In genomic region chr3:17979248-17979647, GRCh38 we compare ENCODE assay signal across 12 cellular contexts.
DNase-seq lines count a peak whose midpoint lies in the region; ATAC-seq and TF ChIP-seq lines count a peak whose summit lies in the region.
"Had no signal": no experiment of that assay in that cellular context is flagged by ENCODE, and none has a peak within 500 bp of the region (broad histone marks: within the 10 kb centered on the region; RNA-seq: fewer than 3 reads in every experiment).

No MANE protein-coding gene starts in this region.

- ATAC-seq in GM21786 (IDR thresholded peaks at IDR 0.05; ENCODE audit: unreplicated experiment) (no peak), HG02852 (IDR thresholded peaks at IDR 0.05; ENCODE audit: unreplicated experiment) (no peak)

- DNase-seq in AG09309 (ENCODE audit: low read depth) (no peak), H7 (peak; percentile 2), OCI-M1 (lab: John Stamatoyannopoulos, UW) (peak; percentile 40), globus pallidus (ENCODE audit: low spot score) (peak; percentile 17), NCI-H2171 treated with DMSO at 0.1 percent for 48 hours (lab: John Stamatoyannopoulos, UW) (no peak), NCI-H1092 (lab: John Stamatoyannopoulos, UW) (no peak)
- DNase-seq: activated CD4-positive, alpha-beta T cell treated with anti-CD3 and anti-CD28 coated beads, Interleukin-2, amount 10 ng/mL, durations not matched to agents 24 days and 14 days; COR-L47; NCI-H187 treated with DMSO at 0.1 percent for 48 hours; stimulated activated CD4-positive, alpha-beta T cell treated with anti-CD3 and anti-CD28 coated beads, Interleukin-1b, Interleukin-23, amount 100 ng/mL, for 48 hours had no signal

- no peak overlapping the region for H3K4me3 ChIP-seq in AG09309 (ENCODE audit: control insufficient read depth, low read depth, low read length)
- H3K4me3 ChIP-seq in H7 (ENCODE audit: insufficient read depth, low read depth, low read length) = no peak overlapping the region

- H3K36me3 ChIP-seq in H7 (replicated peaks; ENCODE audit: control insufficient read depth, insufficient read depth, low read length) = no peaks in the 10 kb centered on the region

- peak; percentile 29 for TF ChIP-seq CTCF in AG09309 (IDR thresholded peaks at IDR 0.05; ENCODE audit: control insufficient read depth, insufficient read depth, low read depth, low read length, missing control alignments)

- no peaks in the 10 kb centered on the region for H3K27me3 ChIP-seq in H7 (ENCODE audit: control insufficient read depth, insufficient read depth, low read length)

Comparison
In these comparisons a context has a peak if more than half of its experiments do, and no peak if none do; other contexts are left out.
1. DNase-seq: peak in H7 (single experiment), OCI-M1 (single experiment) and globus pallidus (single experiment); none in AG09309 (single experiment), NCI-H2171 treated with DMSO at 0.1 percent for 48 hours (single experiment) and NCI-H1092 (single experiment).